8 cellular contexts compared by ENCODE assay signal in the genomic region with DNA sequence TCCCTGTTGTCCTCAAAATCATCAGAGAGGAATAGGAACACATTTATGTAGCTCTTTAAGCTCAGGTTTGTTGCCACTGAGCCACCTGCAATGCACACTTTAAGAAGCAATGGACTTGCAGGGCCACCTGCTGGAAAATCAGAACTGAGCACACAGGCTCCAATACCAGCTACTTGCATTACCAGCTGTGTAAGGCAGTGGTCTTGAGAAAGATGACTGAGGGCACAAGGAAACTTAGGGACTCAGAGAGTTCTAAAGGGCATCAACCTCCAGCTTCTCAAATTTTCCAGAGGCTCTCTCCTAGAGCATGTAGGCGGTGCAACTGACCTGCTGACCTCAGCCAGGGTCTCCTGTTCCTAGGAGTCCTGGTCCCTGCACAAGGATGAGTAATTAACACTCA.
A peak's percentile ranks its signal among the peaks of the same experiment; 100 is the strongest.
DNase-seq lines count a peak whose midpoint lies in the region; ATAC-seq and TF ChIP-seq lines count a peak whose summit lies in the region.

No MANE protein-coding gene starts in this region.

- no peak overlapping the region for H3K4me2 ChIP-seq in KMS-11

- H4K20me1 ChIP-seq in KMS-11 (ENCODE audit: insufficient read depth): no peaks in the 10 kb centered on the region

- H3K79me2 ChIP-seq in KMS-11 (ENCODE audit: insufficient read depth, low read depth): peaks cover 24% of the 10 kb centered on the region

- H3K9ac ChIP-seq in KMS-11: no peak overlapping the region

- H3K4me3 ChIP-seq in KMS-11 (IDR thresholded peaks at IDR 0.05; ENCODE audit: insufficient read depth, low read depth, low read length) (no peak overlapping the region), RWPE2 (ENCODE audit: severe bottlenecking) (no peak overlapping the region)

- DNase-seq in AG08395 (ENCODE audit: low spot score): peak; percentile 15
- no peak for DNase-seq in RWPE2 (ENCODE audit: low spot score)
- peak; percentile 62 for DNase-seq in amniotic epithelial cell (ENCODE audit: low read depth)
- DNase-seq in kidney glomerular epithelial cell (lab: John Stamatoyannopoulos, UW): peak; percentile 43
- peak; percentile 28 to 47 for DNase-seq in stimulated activated CD8-positive, alpha-beta memory T cell treated with anti-CD3 and anti-CD28 coated beads, Interleukin-7, amount 100 ng/mL, for 4 hours (ENCODE audit: low read depth in 2 of 2)

- H2AFZ ChIP-seq in KMS-11 (ENCODE audit: low read depth): no peak overlapping the region

- H3K4me1 ChIP-seq in KMS-11 (ENCODE audit: low read depth, poor library complexity, severe bottlenecking) (peaks cover 31% of the 10 kb centered on the region), RWPE2 (ENCODE audit: insufficient read depth, poor library complexity, severe bottlenecking) (no peaks in the 10 kb centered on the region)

- no peak overlapping the region for H3K27ac ChIP-seq in KMS-11
- H3K27ac ChIP-seq in RWPE2 (ENCODE audit: poor library complexity, severe bottlenecking): no peak overlapping the region

- H3K36me3 ChIP-seq in KMS-11 (ENCODE audit: insufficient read depth) (no peaks in the 10 kb centered on the region), RWPE2 (ENCODE audit: low read depth) (no peaks in the 10 kb centered on the region)

- H3K9me3 ChIP-seq in RWPE2 (ENCODE audit: severe bottlenecking): no peaks in the 10 kb centered on the region

- TF ChIP-seq CTCF in KMS-11 (conservative IDR thresholded peaks at IDR 0.05; ENCODE audit: low read depth, low read length): peak; percentile 88
- TF ChIP-seq CTCF in RWPE2 (IDR thresholded peaks at IDR 0.05; ENCODE audit: poor library complexity, severe bottlenecking): peak; percentile 65

- no peaks in the 10 kb centered on the region for H3K27me3 ChIP-seq in KMS-11 (ENCODE audit: insufficient read depth, low read depth)
- H3K27me3 ChIP-seq in RWPE2 (ENCODE audit: insufficient read depth, poor library complexity, severe bottlenecking): no peaks in the 10 kb centered on the region

- peak; percentile 28 for ATAC-seq in GM18502 (IDR thresholded peaks at IDR 0.05; ENCODE audit: poor library complexity, unreplicated experiment)
- peak; percentile 27; the same call in 1 of the 3 replicates for ATAC-seq in RWPE2 (ENCODE audit: low read depth)
- no peak for ATAC-seq in GM19324 (IDR thresholded peaks at IDR 0.05; ENCODE audit: low FRiP score, unreplicated experiment)
